10 cellular contexts compared by ENCODE assay signal in genomic region chr3:65412591-65412990, GRCh38.
DNase-seq lines count a peak whose midpoint lies in the region; ATAC-seq, FAIRE-seq and TF ChIP-seq lines count a peak whose summit lies in the region.
"Had no signal": no experiment of that assay in that cellular context is flagged by ENCODE, and none has a peak within 500 bp of the region (broad histone marks: within the 10 kb centered on the region; RNA-seq: fewer than 3 reads in every experiment).

No MANE protein-coding gene starts in this region.

- intact Hi-C loops in activated CD4-positive, alpha-beta T cell treated with anti-CD3 and anti-CD28 coated beads for 36 hours (cut with DNase I, micrococcal nuclease): no loop called here

- CTCF ChIA-PET in activated CD4-positive, alpha-beta T cell treated with anti-CD3 and anti-CD28 coated beads for 36 hours (lab: Charles Lee): interaction anchor here (1.1 kb wide), 1 partner anchor 8 kb away, joined by 5 read pairs; no protein-coding TSS in a partner anchor

- H3K27ac ChIP-seq in hepatocyte (no peak overlapping the region), small intestine (ENCODE audit: low read depth in 1 of 2, low read length in 1 of 2) (no peak overlapping the region)

- WGBS in hepatocyte (ENCODE audit: low lambda C conversion rate, missing lambda C conversion rate): 45% methylated on average over 2 of the region's 2 CpGs
- 3 to 35% (median 15%) methylated on average over 2 of the region's 2 CpGs for WGBS in small intestine, 3 donors

- DNase-seq in NCI-H1417 (lab: John Stamatoyannopoulos, UW) (peak; percentile 45 to 82 (median 62)), NCI-H1417 treated with DMSO at 0.1 percent for 48 hours (lab: John Stamatoyannopoulos, UW) (no peak), RCC 7860 (ENCODE audit: low spot score) (peak; percentile 26), hepatocyte (ENCODE audit: low spot score) (peak; percentile 86), small intestine (peak; percentile 99), HCEC 1CT (no peak)
- no peak for DNase-seq in activated CD4-positive, alpha-beta T cell treated with anti-CD3 and anti-CD28 coated beads for 36 hours
- DNase-seq: activated CD4-positive, alpha-beta memory T cell treated with anti-CD3 and anti-CD28 coated beads for 36 hours had no signal

- H3K4me3 Mint-ChIP-seq in activated CD4-positive, alpha-beta T cell treated with anti-CD3 and anti-CD28 coated beads for 36 hours: no peak overlapping the region
- H3K4me3 Mint-ChIP-seq: activated CD4-positive, alpha-beta memory T cell treated with anti-CD3 and anti-CD28 coated beads for 36 hours had no signal

- H3K79me2 ChIP-seq in hepatocyte: no peaks in the 10 kb centered on the region

- TF ChIP-seq CTCF in hepatocyte (IDR thresholded peaks at IDR 0.05; ENCODE audit: poor library complexity): peak; percentile 57

- peaks cover 2% of the 10 kb centered on the region for H3K9me3 Mint-ChIP-seq in activated CD4-positive, alpha-beta T cell treated with anti-CD3 and anti-CD28 coated beads for 36 hours (ENCODE audit: low read depth)

- no peaks in the 10 kb centered on the region for H3K9me2 ChIP-seq in hepatocyte (replicated peaks; ENCODE audit: insufficient read depth)

- no peaks in the 10 kb centered on the region for H3K36me3 Mint-ChIP-seq in activated CD4-positive, alpha-beta T cell treated with anti-CD3 and anti-CD28 coated beads for 36 hours (ENCODE audit: low read depth)
- H3K36me3 Mint-ChIP-seq: activated CD4-positive, alpha-beta memory T cell treated with anti-CD3 and anti-CD28 coated beads for 36 hours had no signal

- peak overlapping the region; percentile 46 for H3K4me2 ChIP-seq in hepatocyte

- no peak overlapping the region for H3K27ac Mint-ChIP-seq in activated CD4-positive, alpha-beta T cell treated with anti-CD3 and anti-CD28 coated beads for 36 hours
- H3K27ac Mint-ChIP-seq: activated CD4-positive, alpha-beta memory T cell treated with anti-CD3 and anti-CD28 coated beads for 36 hours had no signal

- H3K9me3 ChIP-seq in hepatocyte (ENCODE audit: low read depth): no peaks in the 10 kb centered on the region
- no peaks in the 10 kb centered on the region for H3K9me3 ChIP-seq in small intestine (ENCODE audit: control insufficient read depth, low read depth)

- H3K36me3 ChIP-seq in hepatocyte (replicated peaks; ENCODE audit: insufficient read depth, low read depth): no peaks in the 10 kb centered on the region
- H3K36me3 ChIP-seq in small intestine (ENCODE audit: control insufficient read depth in 2 of 2, insufficient read depth in 2 of 2, low read length in 2 of 2): no peaks in the 10 kb centered on the region

- no peaks in the 10 kb centered on the region for H4K20me1 ChIP-seq in hepatocyte (ENCODE audit: insufficient read depth, poor library complexity, severe bottlenecking)

- no peaks in the 10 kb centered on the region for H3K27me3 ChIP-seq in hepatocyte
- no peaks in the 10 kb centered on the region for H3K27me3 ChIP-seq in small intestine (ENCODE audit: control insufficient read depth in 2 of 2, insufficient read depth in 2 of 2, low read length in 2 of 2)

- H2AFZ ChIP-seq in hepatocyte: no peak overlapping the region

- FAIRE-seq in RCC 7860 (lab: Jason Lieb, UNC) (no peak), small intestine (lab: Jason Lieb, UNC) (peak; percentile 49)

- H3K4me3 ChIP-seq in hepatocyte (no peak overlapping the region), small intestine (ENCODE audit: low read depth in 1 of 2, low read length in 2 of 2) (no peak overlapping the region)
- H3K4me3 ChIP-seq: lung had no signal

- H3K4me1 ChIP-seq in hepatocyte (ENCODE audit: insufficient read depth) (peaks cover 10% of the 10 kb centered on the region), small intestine (ENCODE audit: control insufficient read depth in 2 of 2, insufficient read depth in 1 of 2, low read depth in 1 of 2, low read length in 1 of 2) (peaks cover 0 to 6% of the 10 kb centered on the region in 2 donors)

- H3K27me3 Mint-ChIP-seq in activated CD4-positive, alpha-beta T cell treated with anti-CD3 and anti-CD28 coated beads for 36 hours: no peaks in the 10 kb centered on the region
- H3K27me3 Mint-ChIP-seq: activated CD4-positive, alpha-beta memory T cell treated with anti-CD3 and anti-CD28 coated beads for 36 hours had no signal

- POLR2A ChIA-PET in activated CD4-positive, alpha-beta T cell treated with anti-CD3 and anti-CD28 coated beads for 36 hours (lab: Charles Lee): no interaction called here

- no peak for ATAC-seq in activated CD4-positive, alpha-beta T cell treated with anti-CD3 and anti-CD28 coated beads for 36 hours
- ATAC-seq in HG03432 (IDR thresholded peaks at IDR 0.05; ENCODE audit: unreplicated experiment): no peak

- no peaks in the 10 kb centered on the region for H3K4me1 Mint-ChIP-seq in activated CD4-positive, alpha-beta T cell treated with anti-CD3 and anti-CD28 coated beads for 36 hours

Comparison
In these comparisons a context has a peak if more than half of its experiments do, and no peak if none do; other contexts are left out.
1. DNase-seq: peak in NCI-H1417 (3 of 3), RCC 7860 (single experiment), hepatocyte (single experiment) and small intestine (single experiment); none in NCI-H1417 treated with DMSO at 0.1 percent for 48 hours (single experiment), activated CD4-positive, alpha-beta T cell treated with anti-CD3 and anti-CD28 coated beads for 36 hours (single experiment) and HCEC 1CT (single experiment).